34 cellular contexts compared by ENCODE assay signal in genomic region chr14:55767291-55767690, GRCh38.
"Had no signal": no experiment of that assay in that cellular context is flagged by ENCODE, and none has a peak within 500 bp of the region (broad histone marks: within the 10 kb centered on the region; RNA-seq: fewer than 3 reads in every experiment).

No MANE protein-coding gene starts in this region.

- H3K9me3 ChIP-seq: adrenal gland, body of pancreas, breast epithelium had no signal

- FAIRE-seq: astrocyte, TTC549 had no signal

- DNase-seq: activated B cell treated with CpG ODN at 0.5 μM for 24 hours; activated CD4-positive, alpha-beta memory T cell treated with anti-CD3 and anti-CD28 coated beads for 36 hours; activated CD4-positive, alpha-beta T cell treated with anti-CD3 and anti-CD28 coated beads for 4 hours; activated CD4-positive, alpha-beta T cell treated with anti-CD3 and anti-CD28 coated beads, Interleukin-2, amount 10 ng/mL, durations not matched to agents 24 days and 14 days; activated CD4-positive, alpha-beta T cell treated with anti-CD3 and anti-CD28 coated beads, Interleukin-2, amount 50 U/mL, for 1 hour; activated CD4-positive, alpha-beta T cell treated with anti-CD3 and anti-CD28 coated beads, Interleukin-2, amount 50 U/mL, for 4 hours; activated CD4-positive, CD25-positive, alpha-beta regulatory T cell treated with anti-CD3 and anti-CD28 coated beads, Interleukin-2, amount 50 U/mL, for 72 hours; activated CD8-positive, alpha-beta memory T cell treated with anti-CD3 and anti-CD28 coated beads, Interleukin-2, amount 50 U/mL, for 4 hours; activated CD8-positive, alpha-beta T cell treated with anti-CD3 and anti-CD28 coated beads for 36 hours; activated effector memory CD4-positive, alpha-beta T cell treated with anti-CD3 and anti-CD28 coated beads, Interleukin-2, amount 50 U/mL, for 16 hours; activated gamma-delta T cell treated with Interleukin-2 at 50 U/mL for 16 hours; activated naive CD4-positive, alpha-beta T cell; activated naive CD4-positive, alpha-beta T cell treated with anti-CD3 and anti-CD28 coated beads for 36 hours; activated naive CD4-positive, alpha-beta T cell treated with anti-CD3 and anti-CD28 coated beads, Interleukin-2, amount 50 U/mL, for 16 hours; activated naive CD8-positive, alpha-beta T cell treated with anti-CD3 and anti-CD28 coated beads for 36 hours; activated T-cell treated with anti-CD3 and anti-CD28 coated beads for 4 hours; activated T-cell treated with anti-CD3 and anti-CD28 coated beads, Interleukin-2, amount 50 U/mL, for 1 hour; activated T-cell treated with anti-CD3 and anti-CD28 coated beads, Interleukin-2, amount 50 U/mL, for 4 hours; activated T-cell treated with anti-CD3 and anti-CD28 coated beads, Interleukin-2, amount 50 U/mL, for 72 hours; adrenal gland; amniotic stem cell; aorta; body of pancreas; brain microvascular endothelial cell; central memory CD4-positive, alpha-beta T cell; SW 1271; T-helper 2 cell; T-helper 9 cell had no signal

- H3K27me3 ChIP-seq: adrenal gland, body of pancreas, brain microvascular endothelial cell, breast epithelium had no signal

- H3K4me1 ChIP-seq: adrenal gland, body of pancreas, breast epithelium had no signal

- H3K27ac ChIP-seq: adrenal gland, body of pancreas, brain microvascular endothelial cell, breast epithelium, VCaP had no signal

- ATAC-seq: activated CD8-positive, alpha-beta T cell treated with anti-CD3 and anti-CD28 coated beads for 36 hours; activated naive CD4-positive, alpha-beta T cell treated with anti-CD3 and anti-CD28 coated beads, Interleukin-2, amount 50 U/mL, for 72 hours; activated T-cell treated with anti-CD3 and anti-CD28 coated beads, Interleukin-2, amount 50 U/mL, for 4 hours; activated T-cell treated with anti-CD3 and anti-CD28 coated beads, Interleukin-2, amount 50 U/mL, for 72 hours; activated T-helper 17 cell treated with anti-CD3 and anti-CD28 coated beads, Interleukin-2, amount 50 U/mL, for 72 hours; body of pancreas had no signal

- H3K4me3 ChIP-seq: adrenal gland, body of pancreas, breast epithelium had no signal

- H3K36me3 ChIP-seq: adrenal gland, brain microvascular endothelial cell, breast epithelium had no signal
